22 cellular contexts compared by ENCODE assay signal in genomic region chr1:154838988-154839387, GRCh38. TPM values are rescaled to one million over a fixed set of nuclear protein-coding genes. Genes with fewer than 3 reads are reported as not detected.
"Had no signal": no experiment of that assay in that cellular context is flagged by ENCODE, and none has a peak within 500 bp of the region (broad histone marks: within the 10 kb centered on the region; RNA-seq: fewer than 3 reads in every experiment).

No MANE protein-coding gene starts in this region.

- H3K36me3 Mint-ChIP-seq: activated naive CD4-positive, alpha-beta T cell treated with anti-CD3 and anti-CD28 coated beads, Interleukin-2, amount 10 ng/mL, durations not matched to agents 7 days and 5 days; naive thymus-derived CD4-positive, alpha-beta T cell had no signal

- H3K36me3 ChIP-seq: breast epithelium, left lung, right atrium auricular region, tibial artery had no signal

- H3K27ac Mint-ChIP-seq: activated CD8-positive, alpha-beta T cell treated with anti-CD3 and anti-CD28 coated beads for 36 hours; activated naive CD4-positive, alpha-beta T cell treated with anti-CD3 and anti-CD28 coated beads, Interleukin-2, amount 10 ng/mL, durations not matched to agents 7 days and 5 days; activated naive CD8-positive, alpha-beta T cell treated with anti-CD3 and anti-CD28 coated beads, Interleukin-2, amount 50 U/mL, for 24 hours; activated T-cell treated with anti-CD3 and anti-CD28 coated beads, Interleukin-2, amount 50 U/mL, for 24 hours; activated T-helper 2 cell treated with anti-CD3 and anti-CD28 coated beads, Interferon-gamma antibody, Interleukin-2, Interleukin-4, amounts not matched to agents 10 μg/mL and 5 μg/mL and 100 μg/mL, durations not matched to agents 14 hours and 24 hours and 36 hours; T-helper 1 cell treated with Interleukin-12 subunit alpha and Interleukin-12 subunit beta and Interleukin-4 antibody, amounts not matched to agents 30 μg/mL and 1 μg/mL, for 36 hours had no signal

- H3K27me3 ChIP-seq: breast epithelium, left lung, right atrium auricular region had no signal

- H3K4me3 ChIP-seq: breast epithelium, coronary artery, left lung, mucosa of descending colon, right atrium auricular region, tibial artery had no signal

- DNase-seq: activated CD4-positive, alpha-beta T cell treated with anti-CD3 and anti-CD28 coated beads, Interleukin-2, amount 10 ng/mL, durations not matched to agents 24 days and 14 days; activated CD8-positive, alpha-beta T cell treated with anti-CD3 and anti-CD28 coated beads for 36 hours; activated naive CD4-positive, alpha-beta T cell treated with anti-CD3 and anti-CD28 coated beads, Interleukin-2, amount 10 ng/mL, durations not matched to agents 7 days and 5 days; activated naive CD8-positive, alpha-beta T cell treated with anti-CD3 and anti-CD28 coated beads, Interleukin-2, amount 50 U/mL, for 24 hours; activated T-cell treated with anti-CD3 and anti-CD28 coated beads, Interleukin-2, amount 50 U/mL, for 24 hours; aorta; mucosa of descending colon; naive thymus-derived CD4-positive, alpha-beta T cell; nucleus accumbens; stimulated activated naive CD8-positive, alpha-beta T cell treated with anti-CD3 and anti-CD28 coated beads, Interleukin-15, Interleukin-2, amounts not matched to agents 100 U/mL and 50 U/mL, for 24 hours; substantia nigra; tibial artery had no signal

- H3K4me1 ChIP-seq: breast epithelium, tibial artery had no signal

- FAIRE-seq: endometrium, frontal cortex, keratinocyte, urothelium cell line had no signal

- H3K27ac ChIP-seq: breast epithelium, coronary artery, left lung, right atrium auricular region, tibial artery had no signal

- H3K4me3 Mint-ChIP-seq: activated CD4-positive, alpha-beta T cell treated with anti-CD3 and anti-CD28 coated beads, Interleukin-2, amount 10 ng/mL, durations not matched to agents 24 days and 14 days; activated CD8-positive, alpha-beta T cell treated with anti-CD3 and anti-CD28 coated beads for 36 hours; activated naive CD4-positive, alpha-beta T cell treated with anti-CD3 and anti-CD28 coated beads, Interleukin-2, amount 10 ng/mL, durations not matched to agents 7 days and 5 days; activated naive CD8-positive, alpha-beta T cell treated with anti-CD3 and anti-CD28 coated beads, Interleukin-2, amount 50 U/mL, for 24 hours; activated T-cell treated with anti-CD3 and anti-CD28 coated beads, Interleukin-2, amount 50 U/mL, for 24 hours; naive thymus-derived CD4-positive, alpha-beta T cell; T-helper 1 cell treated with Interleukin-12 subunit alpha and Interleukin-12 subunit beta and Interleukin-4 antibody, amounts not matched to agents 30 μg/mL and 1 μg/mL, for 36 hours had no signal

- H3K9me3 ChIP-seq: breast epithelium, left lung, mucosa of descending colon, right atrium auricular region, tibial artery had no signal

- H3K9me3 Mint-ChIP-seq: activated CD4-positive, alpha-beta T cell treated with anti-CD3 and anti-CD28 coated beads, Interleukin-2, amount 10 ng/mL, durations not matched to agents 24 days and 14 days; activated CD8-positive, alpha-beta T cell treated with anti-CD3 and anti-CD28 coated beads for 36 hours; activated naive CD4-positive, alpha-beta T cell treated with anti-CD3 and anti-CD28 coated beads, Interleukin-2, amount 10 ng/mL, durations not matched to agents 7 days and 5 days; activated naive CD8-positive, alpha-beta T cell treated with anti-CD3 and anti-CD28 coated beads, Interleukin-2, amount 50 U/mL, for 24 hours; activated T-cell treated with anti-CD3 and anti-CD28 coated beads, Interleukin-2, amount 50 U/mL, for 24 hours; activated T-helper 2 cell treated with anti-CD3 and anti-CD28 coated beads, Interferon-gamma antibody, Interleukin-2, Interleukin-4, amounts not matched to agents 10 μg/mL and 5 μg/mL and 100 μg/mL, durations not matched to agents 14 hours and 24 hours and 36 hours; naive thymus-derived CD4-positive, alpha-beta T cell; T-helper 1 cell treated with Interleukin-12 subunit alpha and Interleukin-12 subunit beta and Interleukin-4 antibody, amounts not matched to agents 30 μg/mL and 1 μg/mL, for 36 hours had no signal

- H3K4me1 Mint-ChIP-seq: activated naive CD8-positive, alpha-beta T cell treated with anti-CD3 and anti-CD28 coated beads, Interleukin-2, amount 50 U/mL, for 24 hours had no signal

- H3K27me3 Mint-ChIP-seq: activated CD8-positive, alpha-beta T cell treated with anti-CD3 and anti-CD28 coated beads for 36 hours; activated T-cell treated with anti-CD3 and anti-CD28 coated beads, Interleukin-2, amount 50 U/mL, for 24 hours had no signal

- ATAC-seq: activated CD8-positive, alpha-beta T cell treated with anti-CD3 and anti-CD28 coated beads for 36 hours; activated naive CD8-positive, alpha-beta T cell treated with anti-CD3 and anti-CD28 coated beads, Interleukin-2, amount 50 U/mL, for 24 hours; left lung; mucosa of descending colon; naive thymus-derived CD4-positive, alpha-beta T cell; stimulated activated naive CD8-positive, alpha-beta T cell treated with anti-CD3 and anti-CD28 coated beads, Interleukin-15, Interleukin-2, amounts not matched to agents 100 U/mL and 50 U/mL, for 24 hours had no signal

RNA-seq across cellular contexts. Expression of gene KCNN3, which starts 31.1 kb away (rescaled TPM):
- polyA plus RNA-seq: naive thymus-derived CD4-positive, alpha-beta T cell had no signal
